Comparison of ENCODE assay signal across 23 cellular contexts in the genomic region with DNA sequence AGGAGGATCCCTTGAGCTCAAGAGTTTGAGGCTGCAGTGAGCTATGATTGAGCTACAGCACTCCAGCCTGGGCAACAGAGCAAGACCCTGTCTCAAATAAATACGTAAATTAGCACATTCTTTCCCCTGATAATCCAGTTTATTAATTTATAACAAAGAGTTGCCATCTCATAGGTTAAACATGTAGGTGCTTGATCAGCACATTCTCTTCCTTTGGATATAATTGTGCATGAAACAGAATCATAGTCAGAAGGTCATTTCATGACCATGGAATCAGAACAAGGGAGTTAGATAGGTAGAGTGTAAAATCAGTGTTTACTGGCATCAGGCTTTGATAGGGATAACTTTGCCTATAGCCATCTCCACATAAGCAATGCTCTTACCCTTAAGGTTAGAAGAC.
"Had no signal": no experiment of that assay in that cellular context is flagged by ENCODE, and none has a peak within 500 bp of the region (broad histone marks: within the 10 kb centered on the region; RNA-seq: fewer than 3 reads in every experiment).

No MANE protein-coding gene starts in this region.

- H3K4me3 Mint-ChIP-seq: activated B cell treated with CpG ODN at 0.5 μM for 24 hours; activated CD4-positive, alpha-beta memory T cell treated with anti-CD3 and anti-CD28 coated beads for 36 hours; activated CD4-positive, alpha-beta T cell treated with anti-CD3 and anti-CD28 coated beads, Interleukin-2, amount 10 ng/mL, durations not matched to agents 24 days and 14 days; activated CD8-positive, alpha-beta T cell treated with anti-CD3 and anti-CD28 coated beads for 36 hours; activated naive CD4-positive, alpha-beta T cell treated with anti-CD3 and anti-CD28 coated beads, Interleukin-2, amount 10 ng/mL, durations not matched to agents 7 days and 5 days; activated naive CD4-positive, alpha-beta T cell treated with anti-CD3 and anti-CD28 coated beads, Interleukin-2, amount 50 U/mL, for 24 hours; activated naive CD8-positive, alpha-beta T cell; activated naive CD8-positive, alpha-beta T cell treated with anti-CD3 and anti-CD28 coated beads, Interleukin-2, amount 10 ng/mL, durations not matched to agents 7 days and 5 days; activated naive CD8-positive, alpha-beta T cell treated with anti-CD3 and anti-CD28 coated beads, Interleukin-2, amount 50 U/mL, for 24 hours; activated T-cell treated with anti-CD3 and anti-CD28 coated beads, Interleukin-2, amount 50 U/mL, for 4 hours; activated T-cell treated with anti-CD3 and anti-CD28 coated beads, Interleukin-2, amount 50 U/mL, for 72 hours; activated T-helper 1 cell treated with anti-CD3 and anti-CD28 coated beads, Interleukin-12 subunit alpha, Interleukin-12 subunit beta, Interleukin-2, Interleukin-4 antibody, amounts not matched to agents 30 ng/mL and 10 ng/mL and 1 ng/mL, durations not matched to agents 14 hours and 24 hours and 36 hours; activated T-helper 17 cell treated with anti-CD3 and anti-CD28 coated beads, Interleukin-2, amount 50 U/mL, for 72 hours; brain; central memory CD8-positive, alpha-beta T cell; T-helper 2 cell treated with Interferon-gamma antibody and Interleukin-4, amounts not matched to agents 5 μg/mL and 100 μg/mL, for 36 hours had no signal

- H3K27me3 ChIP-seq: ascending aorta, colonic mucosa had no signal

- H3K27me3 Mint-ChIP-seq: activated B cell treated with CpG ODN at 0.5 μM for 24 hours; activated CD4-positive, alpha-beta memory T cell treated with anti-CD3 and anti-CD28 coated beads for 36 hours; activated CD4-positive, alpha-beta T cell treated with anti-CD3 and anti-CD28 coated beads, Interleukin-2, amount 10 ng/mL, durations not matched to agents 24 days and 14 days; activated CD8-positive, alpha-beta T cell treated with anti-CD3 and anti-CD28 coated beads for 36 hours; activated naive CD4-positive, alpha-beta T cell treated with anti-CD3 and anti-CD28 coated beads, Interleukin-2, amount 10 ng/mL, durations not matched to agents 7 days and 5 days; activated naive CD4-positive, alpha-beta T cell treated with anti-CD3 and anti-CD28 coated beads, Interleukin-2, amount 50 U/mL, for 24 hours; activated naive CD8-positive, alpha-beta T cell; activated naive CD8-positive, alpha-beta T cell treated with anti-CD3 and anti-CD28 coated beads, Interleukin-2, amount 10 ng/mL, durations not matched to agents 7 days and 5 days; activated naive CD8-positive, alpha-beta T cell treated with anti-CD3 and anti-CD28 coated beads, Interleukin-2, amount 50 U/mL, for 24 hours; activated T-helper 17 cell treated with anti-CD3 and anti-CD28 coated beads, Interleukin-2, amount 50 U/mL, for 72 hours; brain; central memory CD8-positive, alpha-beta T cell had no signal

- H3K36me3 ChIP-seq: colonic mucosa had no signal

- ATAC-seq: activated CD8-positive, alpha-beta T cell treated with anti-CD3 and anti-CD28 coated beads for 36 hours; activated naive CD8-positive, alpha-beta T cell treated with anti-CD3 and anti-CD28 coated beads, Interleukin-2, amount 50 U/mL, for 24 hours; activated T-cell treated with anti-CD3 and anti-CD28 coated beads, Interleukin-2, amount 50 U/mL, for 4 hours; activated T-cell treated with anti-CD3 and anti-CD28 coated beads, Interleukin-2, amount 50 U/mL, for 72 hours; activated T-helper 17 cell treated with anti-CD3 and anti-CD28 coated beads, Interleukin-2, amount 50 U/mL, for 72 hours had no signal

- H3K9me3 ChIP-seq: ascending aorta, colonic mucosa had no signal

- H3K9me3 Mint-ChIP-seq: activated B cell treated with CpG ODN at 0.5 μM for 24 hours; activated CD4-positive, alpha-beta memory T cell treated with anti-CD3 and anti-CD28 coated beads for 36 hours; activated CD4-positive, alpha-beta T cell treated with anti-CD3 and anti-CD28 coated beads, Interleukin-2, amount 10 ng/mL, durations not matched to agents 24 days and 14 days; activated CD8-positive, alpha-beta T cell treated with anti-CD3 and anti-CD28 coated beads for 36 hours; activated naive CD4-positive, alpha-beta T cell treated with anti-CD3 and anti-CD28 coated beads, Interleukin-2, amount 10 ng/mL, durations not matched to agents 7 days and 5 days; activated naive CD4-positive, alpha-beta T cell treated with anti-CD3 and anti-CD28 coated beads, Interleukin-2, amount 50 U/mL, for 24 hours; activated naive CD8-positive, alpha-beta T cell treated with anti-CD3 and anti-CD28 coated beads, Interleukin-2, amount 10 ng/mL, durations not matched to agents 7 days and 5 days; activated naive CD8-positive, alpha-beta T cell treated with anti-CD3 and anti-CD28 coated beads, Interleukin-2, amount 50 U/mL, for 24 hours; activated T-cell treated with anti-CD3 and anti-CD28 coated beads, Interleukin-2, amount 50 U/mL, for 4 hours; activated T-cell treated with anti-CD3 and anti-CD28 coated beads, Interleukin-2, amount 50 U/mL, for 72 hours; activated T-helper 1 cell treated with anti-CD3 and anti-CD28 coated beads, Interleukin-12 subunit alpha, Interleukin-12 subunit beta, Interleukin-2, Interleukin-4 antibody, amounts not matched to agents 30 ng/mL and 10 ng/mL and 1 ng/mL, durations not matched to agents 14 hours and 24 hours and 36 hours; activated T-helper 17 cell treated with anti-CD3 and anti-CD28 coated beads, Interleukin-2, amount 50 U/mL, for 72 hours; brain; central memory CD8-positive, alpha-beta T cell; T-helper 2 cell treated with Interferon-gamma antibody and Interleukin-4, amounts not matched to agents 5 μg/mL and 100 μg/mL, for 36 hours had no signal

- H3K4me1 ChIP-seq: colonic mucosa had no signal

- H3K27ac Mint-ChIP-seq: activated B cell treated with CpG ODN at 0.5 μM for 24 hours; activated CD4-positive, alpha-beta memory T cell treated with anti-CD3 and anti-CD28 coated beads for 36 hours; activated CD4-positive, alpha-beta T cell treated with anti-CD3 and anti-CD28 coated beads, Interleukin-2, amount 10 ng/mL, durations not matched to agents 24 days and 14 days; activated CD8-positive, alpha-beta T cell treated with anti-CD3 and anti-CD28 coated beads for 36 hours; activated naive CD4-positive, alpha-beta T cell treated with anti-CD3 and anti-CD28 coated beads, Interleukin-2, amount 10 ng/mL, durations not matched to agents 7 days and 5 days; activated naive CD4-positive, alpha-beta T cell treated with anti-CD3 and anti-CD28 coated beads, Interleukin-2, amount 50 U/mL, for 24 hours; activated naive CD8-positive, alpha-beta T cell; activated naive CD8-positive, alpha-beta T cell treated with anti-CD3 and anti-CD28 coated beads, Interleukin-2, amount 10 ng/mL, durations not matched to agents 7 days and 5 days; activated naive CD8-positive, alpha-beta T cell treated with anti-CD3 and anti-CD28 coated beads, Interleukin-2, amount 50 U/mL, for 24 hours; activated T-cell treated with anti-CD3 and anti-CD28 coated beads, Interleukin-2, amount 50 U/mL, for 72 hours; activated T-helper 1 cell treated with anti-CD3 and anti-CD28 coated beads, Interleukin-12 subunit alpha, Interleukin-12 subunit beta, Interleukin-2, Interleukin-4 antibody, amounts not matched to agents 30 ng/mL and 10 ng/mL and 1 ng/mL, durations not matched to agents 14 hours and 24 hours and 36 hours; activated T-helper 17 cell treated with anti-CD3 and anti-CD28 coated beads, Interleukin-2, amount 50 U/mL, for 72 hours; brain; T-helper 2 cell treated with Interferon-gamma antibody and Interleukin-4, amounts not matched to agents 5 μg/mL and 100 μg/mL, for 36 hours had no signal

- FAIRE-seq: TTC549 had no signal

- H3K4me1 Mint-ChIP-seq: activated CD4-positive, alpha-beta T cell treated with anti-CD3 and anti-CD28 coated beads, Interleukin-2, amount 10 ng/mL, durations not matched to agents 24 days and 14 days; activated naive CD4-positive, alpha-beta T cell treated with anti-CD3 and anti-CD28 coated beads, Interleukin-2, amount 10 ng/mL, durations not matched to agents 7 days and 5 days; activated naive CD4-positive, alpha-beta T cell treated with anti-CD3 and anti-CD28 coated beads, Interleukin-2, amount 50 U/mL, for 24 hours; activated T-helper 17 cell treated with anti-CD3 and anti-CD28 coated beads, Interleukin-2, amount 50 U/mL, for 72 hours; central memory CD8-positive, alpha-beta T cell had no signal

- H3K27ac ChIP-seq: ascending aorta, colonic mucosa, VCaP had no signal

- DNase-seq: activated B cell treated with CpG ODN at 0.5 μM for 24 hours; activated CD4-positive, CD25-positive, alpha-beta regulatory T cell treated with anti-CD3 and anti-CD28 coated beads, Interleukin-2, amount 50 U/mL, for 72 hours; activated effector memory CD4-positive, alpha-beta T cell treated with anti-CD3 and anti-CD28 coated beads, Interleukin-2, amount 50 U/mL, for 16 hours; activated naive CD8-positive, alpha-beta T cell treated with anti-CD3 and anti-CD28 coated beads, Interleukin-2, amount 10 ng/mL, durations not matched to agents 7 days and 5 days; activated T-cell treated with anti-CD3 and anti-CD28 coated beads, Interleukin-2, amount 50 U/mL, for 4 hours; cerebellar nuclear complex; colonic mucosa had no signal

- H3K36me3 Mint-ChIP-seq: activated CD4-positive, alpha-beta memory T cell treated with anti-CD3 and anti-CD28 coated beads for 36 hours had no signal

- H3K4me3 ChIP-seq: ascending aorta, colonic mucosa had no signal
